In genomic region chr1:50348449-50349241, GRCh38 we compare ENCODE assay signal across 8 cellular contexts.
A peak's percentile ranks its signal among the peaks of the same experiment; 100 is the strongest.
DNase-seq lines count a peak whose midpoint lies in the region; ATAC-seq and TF ChIP-seq lines count a peak whose summit lies in the region.

No MANE protein-coding gene starts in this region.

- H3K36me3 ChIP-seq in SU-DHL-6 (ENCODE audit: low read length) = no peaks in the 10 kb centered on the region
- no peaks in the 10 kb centered on the region for H3K36me3 ChIP-seq in left lung

- no peaks in the 10 kb centered on the region for H3K9me3 ChIP-seq in SU-DHL-6 (ENCODE audit: insufficient read depth, low read length)
- peaks cover 0 to 4% of the 10 kb centered on the region in 2 donors for H3K9me3 ChIP-seq in left lung

- DNase-seq in DMS153 (lab: John Stamatoyannopoulos, UW) = peak; percentile 80
- peak; percentile 34 for DNase-seq in MV-4-11 (lab: John Stamatoyannopoulos, UW)
- DNase-seq in cerebellum (ENCODE audit: low spot score) = peak; percentile 57
- DNase-seq in left lung = no peak
- peak; percentile 44 for DNase-seq in stimulated activated naive CD8-positive, alpha-beta T cell treated with anti-CD3 and anti-CD28 coated beads, Interleukin-15, Interleukin-2, amounts not matched to agents 100 U/mL and 50 U/mL, for 24 hours

- H2AFZ ChIP-seq in SU-DHL-6 (ENCODE audit: low read depth, low read length, severe bottlenecking) = no peak overlapping the region

- H3F3A ChIP-seq in SU-DHL-6 (ENCODE audit: insufficient read depth) = no peaks in the 10 kb centered on the region

- H3K27ac ChIP-seq in SU-DHL-6 (ENCODE audit: low read depth, low read length) (no peak overlapping the region), left lung (no peak overlapping the region)

- H3K27me3 ChIP-seq in SU-DHL-6 (ENCODE audit: low read length) (no peaks in the 10 kb centered on the region), left lung (peaks cover 0 to 27% of the 10 kb centered on the region in 2 donors)

- intact Hi-C loops in left lung (cut with DNase I) = no loop called here

- H3K4me3 ChIP-seq in SU-DHL-6 (ENCODE audit: insufficient read depth, low read length, poor library complexity, severe bottlenecking) = no peak overlapping the region
- no peak overlapping the region for H3K4me3 ChIP-seq in left lung

- H3K4me1 ChIP-seq in left lung = no peaks in the 10 kb centered on the region

- TF ChIP-seq CTCF in SU-DHL-6 (IDR thresholded peaks at IDR 0.05; ENCODE audit: insufficient read depth, low read length, poor library complexity, severe bottlenecking) = peak; percentile 68
- peak; percentile 83 to 89 for TF ChIP-seq CTCF in left lung (IDR thresholded peaks at IDR 0.05)

- H3K9ac ChIP-seq in SU-DHL-6 (ENCODE audit: low read length) = no peak overlapping the region

- H4K20me1 ChIP-seq in SU-DHL-6 (ENCODE audit: low read depth, low read length) = no peaks in the 10 kb centered on the region

- no peaks in the 10 kb centered on the region for H3K79me2 ChIP-seq in SU-DHL-6 (ENCODE audit: insufficient read depth, low read length)

- H3K4me2 ChIP-seq in SU-DHL-6 (ENCODE audit: low read depth, low read length, poor library complexity, severe bottlenecking) = no peak overlapping the region

- H3K9me2 ChIP-seq in SU-DHL-6 (replicated peaks; ENCODE audit: insufficient read depth, low read length) = no peaks in the 10 kb centered on the region

- ATAC-seq in GM21360 (IDR thresholded peaks at IDR 0.05; ENCODE audit: unreplicated experiment) (peak; percentile 77), left lung (peak; percentile 95), GM21576 (IDR thresholded peaks at IDR 0.05; ENCODE audit: unreplicated experiment) (no peak)
- no peak for ATAC-seq in stimulated activated naive CD8-positive, alpha-beta T cell treated with anti-CD3 and anti-CD28 coated beads, Interleukin-15, Interleukin-2, amounts not matched to agents 100 U/mL and 50 U/mL, for 24 hours

Comparison
In these comparisons a context has a peak if more than half of its experiments do, and no peak if none do; other contexts are left out.
1. DNase-seq: peak in DMS153 (single experiment), MV-4-11 (single experiment), cerebellum (single experiment) and stimulated activated naive CD8-positive, alpha-beta T cell treated with anti-CD3 and anti-CD28 coated beads, Interleukin-15, Interleukin-2, amounts not matched to agents 100 U/mL and 50 U/mL, for 24 hours (single experiment); none in left lung (0 of 2).
2. ATAC-seq: peak in GM21360 (single experiment) and left lung (single experiment); none in stimulated activated naive CD8-positive, alpha-beta T cell treated with anti-CD3 and anti-CD28 coated beads, Interleukin-15, Interleukin-2, amounts not matched to agents 100 U/mL and 50 U/mL, for 24 hours (single experiment) and GM21576 (single experiment).